8 cellular contexts compared by ENCODE assay signal in genomic region chr19:18304496-18305312, GRCh38. TPM values are rescaled to one million over a fixed set of nuclear protein-coding genes. Genes with fewer than 3 reads are reported as not detected.
A peak's percentile ranks its signal among the peaks of the same experiment; 100 is the strongest.
DNase-seq lines count a peak whose midpoint lies in the region; TF ChIP-seq lines count a peak whose summit lies in the region.

No MANE protein-coding gene starts in this region.

- H3K4me1 ChIP-seq in right atrium auricular region = peaks cover 0 to 69% of the 10 kb centered on the region in 2 donors

- H3K36me3 Mint-ChIP-seq in T-helper 1 cell treated with Interleukin-12 subunit alpha and Interleukin-12 subunit beta and Interleukin-4 antibody, amounts not matched to agents 30 μg/mL and 1 μg/mL, for 36 hours (ENCODE audit: low read depth) = peaks cover 14% of the 10 kb centered on the region
- peaks cover 9% of the 10 kb centered on the region for H3K36me3 Mint-ChIP-seq in progenitor cell of endocrine pancreas (ENCODE audit: insufficient read depth)

- peak; percentile 81 for DNase-seq in GM12865 (ENCODE audit: low read depth)
- peak; percentile 82 for DNase-seq in HK-2 (ENCODE audit: unreplicated experiment)
- DNase-seq in amniotic stem cell (lab: John Stamatoyannopoulos, UW) = peak; percentile 75
- peak; percentile 94 for DNase-seq in right atrium auricular region (ENCODE audit: low spot score)
- no peak for DNase-seq in progenitor cell of endocrine pancreas (ENCODE audit: low spot score, unreplicated experiment)
- DNase-seq in ureter (ENCODE audit: low spot score) = peak; percentile 87
- no peak for DNase-seq in NCI-H446 (lab: John Stamatoyannopoulos, UW)

- H3K9me3 Mint-ChIP-seq in T-helper 1 cell treated with Interleukin-12 subunit alpha and Interleukin-12 subunit beta and Interleukin-4 antibody, amounts not matched to agents 30 μg/mL and 1 μg/mL, for 36 hours = no peaks in the 10 kb centered on the region
- no peaks in the 10 kb centered on the region for H3K9me3 Mint-ChIP-seq in progenitor cell of endocrine pancreas (ENCODE audit: low read depth)

- no peaks in the 10 kb centered on the region for H3K9me3 ChIP-seq in right atrium auricular region

- peak overlapping the region; percentile 92 for H3K4me3 Mint-ChIP-seq in T-helper 1 cell treated with Interleukin-12 subunit alpha and Interleukin-12 subunit beta and Interleukin-4 antibody, amounts not matched to agents 30 μg/mL and 1 μg/mL, for 36 hours
- H3K4me3 Mint-ChIP-seq in progenitor cell of endocrine pancreas (ENCODE audit: low read depth) = peak overlapping the region; percentile 51

- no peaks in the 10 kb centered on the region for H3K27me3 Mint-ChIP-seq in T-helper 1 cell treated with Interleukin-12 subunit alpha and Interleukin-12 subunit beta and Interleukin-4 antibody, amounts not matched to agents 30 μg/mL and 1 μg/mL, for 36 hours (ENCODE audit: low read depth)
- no peaks in the 10 kb centered on the region for H3K27me3 Mint-ChIP-seq in progenitor cell of endocrine pancreas

- H3K4me3 ChIP-seq in GM12865 (ENCODE audit: low read depth, low read length) = peak overlapping the region; percentile 68
- H3K4me3 ChIP-seq in right atrium auricular region = peak overlapping the region; percentile 27 to 46

- TF ChIP-seq CTCF in GM12865 (IDR thresholded peaks at IDR 0.05; ENCODE audit: insufficient read depth, low read depth, low read length, missing control alignments) = no peak
- TF ChIP-seq CTCF in right atrium auricular region (IDR thresholded peaks at IDR 0.05) = no peak
- no peak for TF ChIP-seq CTCF in progenitor cell of endocrine pancreas (IDR thresholded peaks at IDR 0.05; ENCODE audit: unreplicated experiment)

- H3K4me1 Mint-ChIP-seq in T-helper 1 cell treated with Interleukin-12 subunit alpha and Interleukin-12 subunit beta and Interleukin-4 antibody, amounts not matched to agents 30 μg/mL and 1 μg/mL, for 36 hours (ENCODE audit: low read depth) = peaks cover 26% of the 10 kb centered on the region
- H3K4me1 Mint-ChIP-seq in progenitor cell of endocrine pancreas (ENCODE audit: low read depth) = peaks cover 16% of the 10 kb centered on the region

- H3K27ac ChIP-seq in right atrium auricular region = peak overlapping the region; percentile 98 to 99

- peaks cover 15% of the 10 kb centered on the region for H3K36me3 ChIP-seq in right atrium auricular region

- no peaks in the 10 kb centered on the region for H3K27me3 ChIP-seq in right atrium auricular region

- peak overlapping the region; percentile 97 for H3K27ac Mint-ChIP-seq in T-helper 1 cell treated with Interleukin-12 subunit alpha and Interleukin-12 subunit beta and Interleukin-4 antibody, amounts not matched to agents 30 μg/mL and 1 μg/mL, for 36 hours
- peak overlapping the region; percentile 90 for H3K27ac Mint-ChIP-seq in progenitor cell of endocrine pancreas

RNA-seq across cellular contexts. Expression of gene LSM4, which starts 18.2 kb away (rescaled TPM):
- total RNA-seq in right atrium auricular region = 10 to 100 TPM; 68.5 to 97.3 TPM
- 150 and 154 TPM in 2 replicates for total RNA-seq in progenitor cell of endocrine pancreas
- 99.8 TPM for total RNA-seq in ureter

RNA-seq across cellular contexts. Expression of gene JUND, which starts 23.3 kb away (rescaled TPM):
- total RNA-seq in right atrium auricular region (100 to 1,000 TPM; 240 to 420 TPM), progenitor cell of endocrine pancreas (158 and 168 TPM in 2 replicates), ureter (94.9 TPM)

RNA-seq across cellular contexts. Expression of gene IQCN, which starts 30.5 kb away (rescaled TPM):
- 1 to 10 TPM in 1 of 2 donors, under 1 TPM in 1; 0.52 to 1.5 TPM for total RNA-seq in right atrium auricular region
- total RNA-seq in progenitor cell of endocrine pancreas = 10.5 and 10.9 TPM in 2 replicates
- total RNA-seq in ureter = 5.9 TPM

RNA-seq across cellular contexts. Expression of gene PGPEP1, which starts 35.7 kb away (rescaled TPM):
- total RNA-seq in right atrium auricular region = 10 to 100 TPM; 16.4 to 20.6 TPM
- 43.5 and 51.3 TPM in 2 replicates for total RNA-seq in progenitor cell of endocrine pancreas
- total RNA-seq in ureter = 48.5 TPM

Comparison
In these comparisons a context has a peak if more than half of its experiments do, and no peak if none do; other contexts are left out.
1. DNase-seq: peak in GM12865 (single experiment), HK-2 (single experiment), amniotic stem cell (single experiment), right atrium auricular region (single experiment) and ureter (single experiment); none in progenitor cell of endocrine pancreas (single experiment) and NCI-H446 (0 of 2).